Comparison of ENCODE assay signal across 28 cellular contexts in genomic region chr11:10634407-10634806, GRCh38. TPM values are rescaled to one million over a fixed set of nuclear protein-coding genes. Genes with fewer than 3 reads are reported as not detected.
"Had no signal": no experiment of that assay in that cellular context is flagged by ENCODE, and none has a peak within 500 bp of the region (broad histone marks: within the 10 kb centered on the region; RNA-seq: fewer than 3 reads in every experiment).

No MANE protein-coding gene starts in this region.

- H3K27ac Mint-ChIP-seq: naive thymus-derived CD8-positive, alpha-beta T cell; nephron; stimulated activated naive B cell treated with anti-CD40 and anti-IgM and Interleukin-4, amounts not matched to agents 10 μg/mL and 1 μg/mL and 100 μg/mL, for 72 hours; stimulated activated naive CD8-positive, alpha-beta T cell treated with anti-CD3 and anti-CD28 coated beads, Interleukin-15, Interleukin-2, amounts not matched to agents 100 ng/mL and 50 ng/mL, for 24 hours; type B pancreatic cell had no signal

- DNase-seq: kidney; left lung; lower lobe of right lung; mammary epithelial cell; mesenchymal stem cell; naive thymus-derived CD8-positive, alpha-beta T cell; nucleus accumbens; pancreas; posterior cingulate gyrus; retina; right cardiac atrium; stimulated activated CD4-positive, alpha-beta T cell treated with anti-CD3 and anti-CD28 coated beads, Interleukin-12 subunit alpha, Interleukin-12 subunit beta, amount 100 ng/mL, for 4 hours; stimulated activated CD4-positive, alpha-beta T cell treated with anti-CD3 and anti-CD28 coated beads, Interleukin-15, amount 100 ng/mL, for 24 hours; stimulated activated CD4-positive, alpha-beta T cell treated with anti-CD3 and anti-CD28 coated beads, Interleukin-2, amount 100 ng/mL, for 24 hours; stimulated activated CD4-positive, alpha-beta T cell treated with anti-CD3 and anti-CD28 coated beads, Interleukin-4, amount 100 ng/mL, for 1 hour; stimulated activated naive B cell treated with anti-CD40 and anti-IgM and Interleukin-4, amounts not matched to agents 10 μg/mL and 1 μg/mL and 100 μg/mL, for 72 hours; substantia nigra; uterus had no signal

- H2AFZ ChIP-seq: hepatocyte had no signal

- H3K27me3 Mint-ChIP-seq: stimulated activated naive B cell treated with anti-CD40 and anti-IgM and Interleukin-4, amounts not matched to agents 10 μg/mL and 1 μg/mL and 100 μg/mL, for 72 hours; stimulated activated naive CD8-positive, alpha-beta T cell treated with anti-CD3 and anti-CD28 coated beads, Interleukin-15, Interleukin-2, amounts not matched to agents 100 ng/mL and 50 ng/mL, for 24 hours; type B pancreatic cell had no signal

- H3K9me3 ChIP-seq: left lung, lower lobe of right lung, pancreas, prostate gland, tibial nerve, uterus had no signal

- H3K9me3 Mint-ChIP-seq: naive thymus-derived CD8-positive, alpha-beta T cell; nephron; neural crest cell; stimulated activated naive B cell treated with anti-CD40 and anti-IgM and Interleukin-4, amounts not matched to agents 10 μg/mL and 1 μg/mL and 100 μg/mL, for 72 hours; stimulated activated naive CD8-positive, alpha-beta T cell treated with anti-CD3 and anti-CD28 coated beads, Interleukin-15, Interleukin-2, amounts not matched to agents 100 ng/mL and 50 ng/mL, for 24 hours; type B pancreatic cell had no signal

- H3K36me3 Mint-ChIP-seq: naive thymus-derived CD8-positive, alpha-beta T cell; stimulated activated naive B cell treated with anti-CD40 and anti-IgM and Interleukin-4, amounts not matched to agents 10 μg/mL and 1 μg/mL and 100 μg/mL, for 72 hours; type B pancreatic cell had no signal

- H3K36me3 ChIP-seq: left lung, lower lobe of right lung, pancreas, prostate gland, tibial nerve, uterus had no signal

- H3K4me1 ChIP-seq: pancreas, prostate gland had no signal

- ATAC-seq: left colon; left lung; lower lobe of right lung; naive thymus-derived CD8-positive, alpha-beta T cell; pancreas; right cardiac atrium; sciatic nerve; stimulated activated naive B cell treated with anti-CD40 and anti-IgM and Interleukin-4, amounts not matched to agents 10 μg/mL and 1 μg/mL and 100 μg/mL, for 72 hours had no signal

- H3K4me2 ChIP-seq: hepatocyte had no signal

- H3K4me3 Mint-ChIP-seq: naive thymus-derived CD8-positive, alpha-beta T cell; nephron; neural crest cell; stimulated activated naive B cell treated with anti-CD40 and anti-IgM and Interleukin-4, amounts not matched to agents 10 μg/mL and 1 μg/mL and 100 μg/mL, for 72 hours; stimulated activated naive CD8-positive, alpha-beta T cell treated with anti-CD3 and anti-CD28 coated beads, Interleukin-15, Interleukin-2, amounts not matched to agents 100 ng/mL and 50 ng/mL, for 24 hours; type B pancreatic cell had no signal

- H3K27me3 ChIP-seq: hepatocyte, left lung, pancreas, tibial nerve, uterus had no signal

- H3K79me2 ChIP-seq: hepatocyte had no signal

- H3K4me3 ChIP-seq: hepatocyte, left lung, lower lobe of right lung, pancreas, prostate gland, skin epidermis, tibial nerve, uterus had no signal

- H3K27ac ChIP-seq: hepatocyte, left lung, lower lobe of right lung, pancreas, prostate gland, skin epidermis, tibial nerve, uterus had no signal

RNA-seq across cellular contexts. Expression of gene IRAG1, which starts 59.1 kb away (rescaled TPM):
- total RNA-seq: naive thymus-derived CD8-positive, alpha-beta T cell had no signal
- polyA plus RNA-seq: naive thymus-derived CD8-positive, alpha-beta T cell had no signal
